ENCODE assay signal across 1 cellular context in the genomic region with DNA sequence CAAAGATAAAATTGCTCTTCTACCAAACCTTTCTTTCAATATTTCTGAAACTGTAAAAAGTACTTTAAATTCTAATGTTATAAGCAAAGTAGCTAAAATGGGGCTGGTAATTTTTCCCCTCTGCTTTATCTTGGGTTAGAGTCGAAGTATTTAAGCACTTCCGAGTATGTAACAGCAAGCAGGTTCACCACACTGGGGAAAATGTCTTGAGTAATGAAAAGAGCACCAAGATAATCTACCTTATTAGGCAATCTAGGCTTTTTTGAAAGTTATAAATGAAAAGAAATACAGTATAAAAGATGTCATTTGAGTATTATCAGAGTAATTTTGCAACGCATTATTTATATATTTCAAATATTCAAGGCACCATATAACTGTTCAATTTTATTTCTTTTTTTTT.
TF ChIP-seq lines count a peak whose summit lies in the region.

No MANE protein-coding gene starts in this region.

TF ChIP-seq in K562, 482 proteins besides CTCF, POLR2A, EP300 and RAD21 (continued from another document):
- TF ChIP-seq CEBPB (tag; IDR thresholded peaks at IDR 0.05) (peak; percentile 51), POLR2H (tag; IDR thresholded peaks at IDR 0.05; ENCODE audit: low read depth) (peak; percentile 28; the same call in 1 of the 2 replicates), ETV1 (tag; conservative IDR thresholded peaks at IDR 0.05; ENCODE audit: low read depth) (0 out of 2 replicates have a peak, but pooled peaks have one; percentile 8)
- TF ChIP-seq, protein P1, sequence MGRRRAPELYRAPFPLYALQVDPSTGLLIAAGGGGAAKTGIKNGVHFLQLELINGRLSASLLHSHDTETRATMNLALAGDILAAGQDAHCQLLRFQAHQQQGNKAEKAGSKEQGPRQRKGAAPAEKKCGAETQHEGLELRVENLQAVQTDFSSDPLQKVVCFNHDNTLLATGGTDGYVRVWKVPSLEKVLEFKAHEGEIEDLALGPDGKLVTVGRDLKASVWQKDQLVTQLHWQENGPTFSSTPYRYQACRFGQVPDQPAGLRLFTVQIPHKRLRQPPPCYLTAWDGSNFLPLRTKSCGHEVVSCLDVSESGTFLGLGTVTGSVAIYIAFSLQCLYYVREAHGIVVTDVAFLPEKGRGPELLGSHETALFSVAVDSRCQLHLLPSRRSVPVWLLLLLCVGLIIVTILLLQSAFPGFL (CRISPR knock-in tag; IDR thresholded peaks at IDR 0.05) = no peak
